In the genomic region with DNA sequence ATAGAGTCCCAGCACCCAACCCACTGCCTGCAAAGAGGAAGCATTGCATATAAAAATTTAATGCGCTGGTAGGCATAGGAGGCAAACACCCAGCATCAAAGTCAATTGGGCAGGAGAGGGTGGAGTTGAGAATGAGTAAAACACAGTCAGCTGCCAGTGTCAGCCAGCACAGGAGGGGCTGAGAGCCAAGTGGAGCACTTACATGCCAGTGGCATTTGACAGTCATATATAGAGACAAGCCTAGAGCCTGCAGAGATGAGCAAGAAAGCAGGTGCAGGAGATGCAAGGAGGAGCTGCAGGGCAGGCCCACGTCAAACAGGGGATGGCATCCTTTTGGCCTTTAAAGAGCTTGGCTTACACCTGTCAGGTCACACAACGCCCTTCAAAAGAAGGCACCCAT, we compare ENCODE assay signal across 10 cellular contexts. TPM values are rescaled to one million over a fixed set of nuclear protein-coding genes. Genes with fewer than 3 reads are reported as not detected.
A peak's percentile ranks its signal among the peaks of the same experiment; 100 is the strongest.
DNase-seq lines count a peak whose midpoint lies in the region; ATAC-seq, FAIRE-seq and TF ChIP-seq lines count a peak whose summit lies in the region.
"Had no signal": no experiment of that assay in that cellular context is flagged by ENCODE, and none has a peak within 500 bp of the region (broad histone marks: within the 10 kb centered on the region; RNA-seq: fewer than 3 reads in every experiment).

No MANE protein-coding gene starts in this region.

- H3K27ac Mint-ChIP-seq in CD4-positive, alpha-beta memory T cell, result peak overlapping the region in 5 of 7 donors; percentile 7 to 86 (median 43)
- H3K27ac Mint-ChIP-seq: nephron progenitor cell had no signal

- no peaks in the 10 kb centered on the region for H3K36me3 Mint-ChIP-seq in CD4-positive, alpha-beta memory T cell

- POLR2A ChIA-PET in CD4-positive, alpha-beta memory T cell (lab: Charles Lee; ENCODE audit: partially characterized antibody), result interaction anchor here (0.8 kb wide), 1 partner anchor 129 kb away, joined by 3 read pairs; no protein-coding TSS in a partner anchor
- POLR2A ChIA-PET in GM10248 (lab: Yijun Ruan, JAX), result no interaction called here

- H3K9me3 ChIP-seq in CD4-positive, alpha-beta memory T cell (ENCODE audit: control insufficient read depth in 1 of 2, low read length in 2 of 2), result no peaks in the 10 kb centered on the region

- H3K4me1 ChIP-seq in CD4-positive, alpha-beta memory T cell (ENCODE audit: insufficient read depth, low read length), result peaks cover 26% of the 10 kb centered on the region

- H3K27me3 Mint-ChIP-seq in CD4-positive, alpha-beta memory T cell, result no peaks in the 10 kb centered on the region

- no peak for DNase-seq in CD4-positive, alpha-beta memory T cell
- DNase-seq in GM18507 (ENCODE audit: extremely low spot score, insufficient read length, low read depth) (no peak), NCI-H69 (lab: John Stamatoyannopoulos, UW) (peak; percentile 65), epithelial cell of esophagus (ENCODE audit: low read depth) (peak; percentile 62), GM10248 (ENCODE audit: extremely low spot score) (no peak), AG20443 (ENCODE audit: low spot score) (no peak)
- DNase-seq: glutamatergic neuron, nephron progenitor cell had no signal

- H3K4me3 ChIP-seq in CD4-positive, alpha-beta memory T cell (ENCODE audit: low read length in 2 of 2), result no peak overlapping the region
- no peak overlapping the region for H3K4me3 ChIP-seq in epithelial cell of esophagus (ENCODE audit: low read length)

- peaks cover 22 to 32% (median 27%) of the 10 kb centered on the region in 4 donors for H3K4me1 Mint-ChIP-seq in CD4-positive, alpha-beta memory T cell

- no peak for TF ChIP-seq CTCF in epithelial cell of esophagus (IDR thresholded peaks at IDR 0.05; ENCODE audit: insufficient read depth, low read depth, low read length, missing control alignments)
- no peak for TF ChIP-seq CTCF in GM10248 (IDR thresholded peaks at IDR 0.05; ENCODE audit: control extremely low read depth, extremely low read depth, low read depth, missing control alignments)

- peaks cover 0 to 5% (median 0%) of the 10 kb centered on the region in 8 donors for H3K9me3 Mint-ChIP-seq in CD4-positive, alpha-beta memory T cell
- H3K9me3 Mint-ChIP-seq: nephron progenitor cell had no signal

- intact Hi-C loops in CD4-positive, alpha-beta memory T cell (cut with micrococcal nuclease), result no loop called here

- peak overlapping the region in 4 of 8 donors; percentile 0 to 30 (median 14) for H3K4me3 Mint-ChIP-seq in CD4-positive, alpha-beta memory T cell
- H3K4me3 Mint-ChIP-seq: nephron progenitor cell had no signal

- H3K36me3 ChIP-seq in CD4-positive, alpha-beta memory T cell (ENCODE audit: insufficient read depth, low read length), result no peaks in the 10 kb centered on the region

- no peaks in the 10 kb centered on the region for H3K27me3 ChIP-seq in CD4-positive, alpha-beta memory T cell (ENCODE audit: insufficient read depth, low read length)

- ATAC-seq in GM19452 (IDR thresholded peaks at IDR 0.05; ENCODE audit: unreplicated experiment) (no peak), GM21390 (IDR thresholded peaks at IDR 0.05; ENCODE audit: unreplicated experiment) (no peak)

- CTCF ChIA-PET in CD4-positive, alpha-beta memory T cell (lab: Charles Lee; ENCODE audit: partially characterized antibody), result interaction anchor here (0.9 kb wide), 1 partner anchor 40 kb away, joined by 3 read pairs; no protein-coding TSS in a partner anchor
- CTCF ChIA-PET in GM10248 (lab: Yijun Ruan, JAX), result interaction anchor here (0.6 to 2.2 kb wide), 7 partner anchors 10 to 134 kb away, joined by 3 to 11 read pairs (median 4); no protein-coding TSS in a partner anchor

- peak; percentile 38 for FAIRE-seq in GM18507 (lab: Jason Lieb, UNC)

- no peak overlapping the region for H3K27ac ChIP-seq in CD4-positive, alpha-beta memory T cell (ENCODE audit: low read depth, low read length)

RNA-seq across cellular contexts. Expression of a gene that starts 27.6 kb away (rescaled TPM):
- 10 to 100 TPM; 58.3 to 60.9 TPM for total RNA-seq in CD4-positive, alpha-beta memory T cell
- polyA plus RNA-seq in CD4-positive, alpha-beta memory T cell, result 100 to 1,000 TPM; 104 to 139 TPM

Comparison
In these comparisons a context has a peak if more than half of its experiments do, and no peak if none do; other contexts are left out.
1. DNase-seq: peak in NCI-H69 (single experiment) and epithelial cell of esophagus (single experiment); none in CD4-positive, alpha-beta memory T cell (0 of 5), GM18507 (single experiment), GM10248 (single experiment) and AG20443 (single experiment).